8 cellular contexts compared by ENCODE assay signal in the genomic region with DNA sequence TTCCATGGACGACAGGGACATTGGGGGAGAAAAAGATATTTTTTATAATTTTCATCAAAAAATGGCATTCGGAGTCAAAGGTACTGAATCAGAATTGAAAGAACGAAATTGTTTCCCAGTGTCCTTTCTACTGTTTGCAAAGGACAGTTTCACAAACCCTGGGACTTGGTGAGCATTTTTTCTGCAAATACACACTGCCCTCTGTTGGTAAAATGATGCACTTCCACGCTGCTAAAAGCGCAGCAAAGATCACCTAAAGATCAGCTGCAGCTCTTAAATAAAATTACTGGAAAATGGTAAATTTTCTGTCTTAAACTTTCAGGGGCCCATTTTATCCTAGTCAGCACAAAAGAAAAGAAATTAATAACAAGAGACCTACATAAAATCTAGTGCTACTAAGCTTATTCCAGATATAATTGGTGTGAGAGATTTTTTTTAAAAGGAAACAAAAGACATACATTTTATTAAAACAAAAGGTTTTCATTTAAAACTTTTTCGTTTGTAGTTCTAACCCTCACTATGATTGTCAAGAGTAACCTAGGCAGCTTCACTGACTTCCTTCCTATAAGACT.
DNase-seq lines count a peak whose midpoint lies in the region; ATAC-seq and TF ChIP-seq lines count a peak whose summit lies in the region.

No MANE protein-coding gene starts in this region.

- H3K27ac ChIP-seq in psoas muscle = no peak overlapping the region

- no peaks in the 10 kb centered on the region for H3K27me3 ChIP-seq in psoas muscle (ENCODE audit: insufficient read depth in 3 of 3, low read length in 2 of 3)

- DNase-seq in EH (ENCODE audit: low read depth) (peak; percentile 76), KBM-7 (peak; percentile 92), fibroblast of villous mesenchyme (ENCODE audit: low read depth) (peak; percentile 58), psoas muscle (no peak), left ventricle myocardium superior (no peak)

- intact Hi-C loops in psoas muscle (cut with DNase I) (no loop called here), left ventricle myocardium superior (cut with micrococcal nuclease) (no loop called here)

- H3K4me1 ChIP-seq in psoas muscle = no peaks in the 10 kb centered on the region

- H3K9me3 ChIP-seq in psoas muscle = no peaks in the 10 kb centered on the region

- ATAC-seq in GM21367 (IDR thresholded peaks at IDR 0.05; ENCODE audit: unreplicated experiment) (peak; percentile 58), SK-N-SH treated with all-trans-retinoic acid at 6 μM for 48 hours (peak; percentile 96), psoas muscle (no peak), HG02571 (IDR thresholded peaks at IDR 0.05; ENCODE audit: unreplicated experiment) (no peak), left ventricle myocardium superior (no peak)

- H3K4me3 ChIP-seq in fibroblast of villous mesenchyme (ENCODE audit: low read depth, low read length) (no peak overlapping the region), psoas muscle (no peak overlapping the region)

- 5 to 7% (median 7%) methylated on average over 6 of the region's 6 CpGs for WGBS in psoas muscle, 3 donors

- in situ Hi-C loops in KBM-7 (cut with MboI; ENCODE audit: low pct_unique_long_range_greater_than_20kb, low sequenced_read_pairs) = loop anchor here (25.0 kb wide), 1 partner anchor 339 kb away; no protein-coding TSS in a partner anchor

- TF ChIP-seq CTCF in fibroblast of villous mesenchyme (IDR thresholded peaks at IDR 0.05; ENCODE audit: insufficient read depth, low read depth, low read length) (peak; percentile 67), psoas muscle (IDR thresholded peaks at IDR 0.05) (peak; percentile 54)

- H3K36me3 ChIP-seq in psoas muscle (ENCODE audit: insufficient read depth in 1 of 2, low read depth in 1 of 2) = no peaks in the 10 kb centered on the region

TF ChIP-seq in SK-N-SH treated with all-trans-retinoic acid at 6 μM for 48 hours, 23 proteins besides CTCF, POLR2A, EP300 and RAD21:
- no peak for TF ChIP-seq OSR1 (CRISPR knock-in tag; IDR thresholded peaks at IDR 0.05)
- no peak for TF ChIP-seq ZFP3 (CRISPR knock-in tag; IDR thresholded peaks at IDR 0.05)
- TF ChIP-seq GLIS3 (CRISPR knock-in tag; IDR thresholded peaks at IDR 0.05) = no peak
- no peak for TF ChIP-seq ZNF565 (CRISPR knock-in tag; conservative IDR thresholded peaks at IDR 0.05; ENCODE audit: low read depth)
- no peak for TF ChIP-seq TOX (CRISPR knock-in tag; IDR thresholded peaks at IDR 0.05; ENCODE audit: borderline replicate concordance)
- no peak for TF ChIP-seq PPARA (CRISPR knock-in tag; IDR thresholded peaks at IDR 0.05; ENCODE audit: borderline replicate concordance)
- TF ChIP-seq, protein P1, sequence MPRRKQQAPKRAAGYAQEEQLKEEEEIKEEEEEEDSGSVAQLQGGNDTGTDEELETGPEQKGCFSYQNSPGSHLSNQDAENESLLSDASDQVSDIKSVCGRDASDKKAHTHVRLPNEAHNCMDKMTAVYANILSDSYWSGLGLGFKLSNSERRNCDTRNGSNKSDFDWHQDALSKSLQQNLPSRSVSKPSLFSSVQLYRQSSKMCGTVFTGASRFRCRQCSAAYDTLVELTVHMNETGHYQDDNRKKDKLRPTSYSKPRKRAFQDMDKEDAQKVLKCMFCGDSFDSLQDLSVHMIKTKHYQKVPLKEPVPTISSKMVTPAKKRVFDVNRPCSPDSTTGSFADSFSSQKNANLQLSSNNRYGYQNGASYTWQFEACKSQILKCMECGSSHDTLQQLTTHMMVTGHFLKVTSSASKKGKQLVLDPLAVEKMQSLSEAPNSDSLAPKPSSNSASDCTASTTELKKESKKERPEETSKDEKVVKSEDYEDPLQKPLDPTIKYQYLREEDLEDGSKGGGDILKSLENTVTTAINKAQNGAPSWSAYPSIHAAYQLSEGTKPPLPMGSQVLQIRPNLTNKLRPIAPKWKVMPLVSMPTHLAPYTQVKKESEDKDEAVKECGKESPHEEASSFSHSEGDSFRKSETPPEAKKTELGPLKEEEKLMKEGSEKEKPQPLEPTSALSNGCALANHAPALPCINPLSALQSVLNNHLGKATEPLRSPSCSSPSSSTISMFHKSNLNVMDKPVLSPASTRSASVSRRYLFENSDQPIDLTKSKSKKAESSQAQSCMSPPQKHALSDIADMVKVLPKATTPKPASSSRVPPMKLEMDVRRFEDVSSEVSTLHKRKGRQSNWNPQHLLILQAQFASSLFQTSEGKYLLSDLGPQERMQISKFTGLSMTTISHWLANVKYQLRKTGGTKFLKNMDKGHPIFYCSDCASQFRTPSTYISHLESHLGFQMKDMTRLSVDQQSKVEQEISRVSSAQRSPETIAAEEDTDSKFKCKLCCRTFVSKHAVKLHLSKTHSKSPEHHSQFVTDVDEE (CRISPR knock-in tag; IDR thresholded peaks at IDR 0.05) = no peak
- TF ChIP-seq, protein P2, sequence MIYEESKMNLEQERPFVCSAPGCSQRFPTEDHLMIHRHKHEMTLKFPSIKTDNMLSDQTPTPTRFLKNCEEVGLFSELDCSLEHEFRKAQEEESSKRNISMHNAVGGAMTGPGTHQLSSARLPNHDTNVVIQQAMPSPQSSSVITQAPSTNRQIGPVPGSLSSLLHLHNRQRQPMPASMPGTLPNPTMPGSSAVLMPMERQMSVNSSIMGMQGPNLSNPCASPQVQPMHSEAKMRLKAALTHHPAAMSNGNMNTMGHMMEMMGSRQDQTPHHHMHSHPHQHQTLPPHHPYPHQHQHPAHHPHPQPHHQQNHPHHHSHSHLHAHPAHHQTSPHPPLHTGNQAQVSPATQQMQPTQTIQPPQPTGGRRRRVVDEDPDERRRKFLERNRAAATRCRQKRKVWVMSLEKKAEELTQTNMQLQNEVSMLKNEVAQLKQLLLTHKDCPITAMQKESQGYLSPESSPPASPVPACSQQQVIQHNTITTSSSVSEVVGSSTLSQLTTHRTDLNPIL (CRISPR knock-in tag; IDR thresholded peaks at IDR 0.05; ENCODE audit: low read depth) = no peak
- TF ChIP-seq, protein P3, sequence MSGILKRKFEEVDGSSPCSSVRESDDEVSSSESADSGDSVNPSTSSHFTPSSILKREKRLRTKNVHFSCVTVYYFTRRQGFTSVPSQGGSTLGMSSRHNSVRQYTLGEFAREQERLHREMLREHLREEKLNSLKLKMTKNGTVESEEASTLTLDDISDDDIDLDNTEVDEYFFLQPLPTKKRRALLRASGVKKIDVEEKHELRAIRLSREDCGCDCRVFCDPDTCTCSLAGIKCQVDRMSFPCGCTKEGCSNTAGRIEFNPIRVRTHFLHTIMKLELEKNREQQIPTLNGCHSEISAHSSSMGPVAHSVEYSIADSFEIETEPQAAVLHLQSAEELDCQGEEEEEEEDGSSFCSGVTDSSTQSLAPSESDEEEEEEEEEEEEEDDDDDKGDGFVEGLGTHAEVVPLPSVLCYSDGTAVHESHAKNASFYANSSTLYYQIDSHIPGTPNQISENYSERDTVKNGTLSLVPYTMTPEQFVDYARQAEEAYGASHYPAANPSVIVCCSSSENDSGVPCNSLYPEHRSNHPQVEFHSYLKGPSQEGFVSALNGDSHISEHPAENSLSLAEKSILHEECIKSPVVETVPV (CRISPR knock-in tag; IDR thresholded peaks at IDR 0.05) = no peak
- TF ChIP-seq TCF4 (CRISPR knock-in tag; IDR thresholded peaks at IDR 0.05; ENCODE audit: borderline replicate concordance) = no peak
- no peak for TF ChIP-seq ESRRG (CRISPR knock-in tag; IDR thresholded peaks at IDR 0.05)
- TF ChIP-seq ISL1 (CRISPR knock-in tag; IDR thresholded peaks at IDR 0.05) = no peak
- TF ChIP-seq RARB (CRISPR knock-in tag; IDR thresholded peaks at IDR 0.05) = no peak
- no peak for TF ChIP-seq SNAI2 (CRISPR knock-in tag; IDR thresholded peaks at IDR 0.05)
- no peak for TF ChIP-seq ZC3H10 (CRISPR knock-in tag; IDR thresholded peaks at IDR 0.05)
- TF ChIP-seq BACH2 (CRISPR knock-in tag; IDR thresholded peaks at IDR 0.05; ENCODE audit: borderline replicate concordance) = no peak
- no peak for TF ChIP-seq ARNTL (CRISPR knock-in tag; IDR thresholded peaks at IDR 0.05; ENCODE audit: borderline replicate concordance, low read depth)
TF ChIP-seq in SK-N-SH treated with all-trans-retinoic acid at 6 μM for 48 hours: peak in this region for 0.

Comparison
In these comparisons a context has a peak if more than half of its experiments do, and no peak if none do; other contexts are left out.
1. DNase-seq: peak in EH (single experiment), KBM-7 (single experiment) and fibroblast of villous mesenchyme (single experiment); none in psoas muscle (0 of 2) and left ventricle myocardium superior (single experiment).
2. ATAC-seq: peak in GM21367 (single experiment) and SK-N-SH treated with all-trans-retinoic acid at 6 μM for 48 hours (single experiment); none in psoas muscle (0 of 4), HG02571 (single experiment) and left ventricle myocardium superior (single experiment).